Comparison of ENCODE assay signal across 24 cellular contexts in genomic region chr6:40287296-40287820, GRCh38.
"Had no signal": no experiment of that assay in that cellular context is flagged by ENCODE, and none has a peak within 500 bp of the region (broad histone marks: within the 10 kb centered on the region; RNA-seq: fewer than 3 reads in every experiment).

No MANE protein-coding gene starts in this region.

- DNase-seq: activated CD4-positive, alpha-beta T cell treated with anti-CD3 and anti-CD28 coated beads for 1 hour; activated CD8-positive, alpha-beta memory T cell treated with anti-CD3 and anti-CD28 coated beads for 24 hours; activated CD8-positive, alpha-beta memory T cell treated with anti-CD3 and anti-CD28 coated beads, Interleukin-2, amount 50 U/mL, for 4 hours; activated naive CD4-positive, alpha-beta T cell treated with Interleukin-2 at 50 U/mL for 16 hours; activated naive CD8-positive, alpha-beta T cell treated with anti-CD3 and anti-CD28 coated beads for 36 hours; activated T-cell treated with anti-CD3 and anti-CD28 coated beads, Interleukin-2, amount 50 U/mL, for 24 hours; colonic mucosa; dorsolateral prefrontal cortex; effector memory CD8-positive, alpha-beta T cell; foreskin fibroblast; left lung; naive thymus-derived CD8-positive, alpha-beta T cell; posterior cingulate gyrus; spleen; stimulated activated CD4-positive, alpha-beta T cell treated with anti-CD3 and anti-CD28 coated beads, Interleukin-4, amount 100 ng/mL, for 1 hour; stimulated activated naive CD4-positive, alpha-beta T cell; testis; trophoblast cell had no signal

- H3K27me3 ChIP-seq: colonic mucosa, testis, vagina had no signal

- H3K27ac ChIP-seq: colonic mucosa, dorsolateral prefrontal cortex, left lung, neural progenitor cell, spleen, testis, vagina, VCaP had no signal

- H3K4me1 ChIP-seq: colonic mucosa, left lung, spleen, testis, vagina had no signal

- H3K9ac ChIP-seq: neural progenitor cell had no signal

- H3K4me3 ChIP-seq: colonic mucosa, dorsolateral prefrontal cortex, left lung, lung, neural progenitor cell, spleen, testis, vagina had no signal

- H3K4me2 ChIP-seq: neural progenitor cell had no signal

- ATAC-seq: effector memory CD8-positive, alpha-beta T cell; left lung; naive thymus-derived CD8-positive, alpha-beta T cell had no signal

- FAIRE-seq: astrocyte, endothelial cell of umbilical vein had no signal

- H2AFZ ChIP-seq: neural progenitor cell had no signal

- H3K9me3 ChIP-seq: colonic mucosa, left lung, spleen, testis, vagina had no signal

- H3K36me3 ChIP-seq: colonic mucosa, left lung, neural progenitor cell, spleen, vagina had no signal
